Comparison of ENCODE assay signal across 8 cellular contexts in genomic region chr1:155244368-155245162, GRCh38. TPM values are rescaled to one million over a fixed set of nuclear protein-coding genes. Genes with fewer than 3 reads are reported as not detected.
A peak's percentile ranks its signal among the peaks of the same experiment; 100 is the strongest.
DNase-seq lines count a peak whose midpoint lies in the region; ATAC-seq and TF ChIP-seq lines count a peak whose summit lies in the region.

No MANE protein-coding gene starts in this region.

- peak; percentile 90 for ATAC-seq in HG02763 (IDR thresholded peaks at IDR 0.05; ENCODE audit: unreplicated experiment)
- ATAC-seq in activated naive CD8-positive, alpha-beta T cell treated with anti-CD3 and anti-CD28 coated beads, Interleukin-2, amount 50 U/mL, for 24 hours, result peak; percentile 96

- H3K4me3 ChIP-seq in GM12875 (ENCODE audit: low read depth, low read length) (peak overlapping the region; percentile 72), SU-DHL-6 (ENCODE audit: insufficient read depth, low read length, poor library complexity, severe bottlenecking) (peak overlapping the region; percentile 71)

- peak overlapping the region; percentile 81 for H3K4me3 Mint-ChIP-seq in activated naive CD8-positive, alpha-beta T cell treated with anti-CD3 and anti-CD28 coated beads, Interleukin-2, amount 50 U/mL, for 24 hours
- H3K4me3 Mint-ChIP-seq in type B pancreatic cell, result peak overlapping the region; percentile 88

- peak overlapping the region; percentile 91 for H3K4me2 ChIP-seq in SU-DHL-6 (ENCODE audit: low read depth, low read length, poor library complexity, severe bottlenecking)

- H3K79me2 ChIP-seq in SU-DHL-6 (ENCODE audit: insufficient read depth, low read length), result peaks cover 13% of the 10 kb centered on the region; the same call in 1 of the 2 replicates

- peaks cover 7% of the 10 kb centered on the region for H3K36me3 Mint-ChIP-seq in activated naive CD8-positive, alpha-beta T cell treated with anti-CD3 and anti-CD28 coated beads, Interleukin-2, amount 50 U/mL, for 24 hours (ENCODE audit: low read depth)
- peaks cover 13% of the 10 kb centered on the region for H3K36me3 Mint-ChIP-seq in type B pancreatic cell

- H3K27ac ChIP-seq in SU-DHL-6 (ENCODE audit: low read depth, low read length), result peak overlapping the region; percentile 82

- peaks cover 32% of the 10 kb centered on the region for H3F3A ChIP-seq in SU-DHL-6 (ENCODE audit: insufficient read depth)

- no peaks in the 10 kb centered on the region for H3K9me2 ChIP-seq in SU-DHL-6 (replicated peaks; ENCODE audit: insufficient read depth, low read length)

- H3K9ac ChIP-seq in SU-DHL-6 (ENCODE audit: low read length), result peak overlapping the region; percentile 85

- peaks cover 3% of the 10 kb centered on the region for H3K27me3 Mint-ChIP-seq in activated naive CD8-positive, alpha-beta T cell treated with anti-CD3 and anti-CD28 coated beads, Interleukin-2, amount 50 U/mL, for 24 hours
- peaks cover 4% of the 10 kb centered on the region for H3K27me3 Mint-ChIP-seq in type B pancreatic cell

- H3K9me3 Mint-ChIP-seq in activated naive CD8-positive, alpha-beta T cell treated with anti-CD3 and anti-CD28 coated beads, Interleukin-2, amount 50 U/mL, for 24 hours, result peaks cover 4% of the 10 kb centered on the region
- H3K9me3 Mint-ChIP-seq in type B pancreatic cell, result no peaks in the 10 kb centered on the region

- H3K4me1 Mint-ChIP-seq in activated naive CD8-positive, alpha-beta T cell treated with anti-CD3 and anti-CD28 coated beads, Interleukin-2, amount 50 U/mL, for 24 hours, result peaks cover 48% of the 10 kb centered on the region
- peaks cover 23% of the 10 kb centered on the region for H3K4me1 Mint-ChIP-seq in type B pancreatic cell (ENCODE audit: unreplicated experiment)

- H3K27ac Mint-ChIP-seq in activated naive CD8-positive, alpha-beta T cell treated with anti-CD3 and anti-CD28 coated beads, Interleukin-2, amount 50 U/mL, for 24 hours, result peak overlapping the region; percentile 98
- peak overlapping the region; percentile 95 for H3K27ac Mint-ChIP-seq in type B pancreatic cell

- H4K20me1 ChIP-seq in SU-DHL-6 (ENCODE audit: low read depth, low read length), result no peaks in the 10 kb centered on the region

- DNase-seq in NCI-H1417 (lab: John Stamatoyannopoulos, UW), result peak; percentile 99 to 100 (median 100)
- DNase-seq in activated naive CD8-positive, alpha-beta T cell treated with anti-CD3 and anti-CD28 coated beads, Interleukin-2, amount 50 U/mL, for 24 hours, result peak; percentile 96
- peak; percentile 98 for DNase-seq in cardiac septum (ENCODE audit: low spot score)
- DNase-seq in pons (ENCODE audit: low spot score), result peak; percentile 100
- peak; percentile 96 for DNase-seq in type B pancreatic cell (ENCODE audit: extremely low spot score, unreplicated experiment)

- H2AFZ ChIP-seq in SU-DHL-6 (ENCODE audit: low read depth, low read length, severe bottlenecking), result peak overlapping the region; percentile 75

- H3K27me3 ChIP-seq in SU-DHL-6 (ENCODE audit: low read length), result no peaks in the 10 kb centered on the region

- H3K9me3 ChIP-seq in SU-DHL-6 (ENCODE audit: insufficient read depth, low read length), result no peaks in the 10 kb centered on the region

- intact Hi-C loops in cardiac septum (cut with DNase I), result loop anchor here (2.0 kb wide), 1 partner anchor 36 kb away; the partner anchor contains the start of gene MTX1

- TF ChIP-seq CTCF in GM12875 (IDR thresholded peaks at IDR 0.05; ENCODE audit: borderline replicate concordance, insufficient read depth, low read depth, low read length) (peak; percentile 21; the same call in 1 of the 2 replicates), SU-DHL-6 (IDR thresholded peaks at IDR 0.05; ENCODE audit: insufficient read depth, low read length, poor library complexity, severe bottlenecking) (no peak), type B pancreatic cell (conservative IDR thresholded peaks at IDR 0.05) (peak; percentile 65)

- no peaks in the 10 kb centered on the region for H3K36me3 ChIP-seq in SU-DHL-6 (ENCODE audit: low read length)

RNA-seq across cellular contexts. Expression of gene ENTREP3, which starts 10.7 kb away (rescaled TPM):
- total RNA-seq in cardiac septum (15.5 TPM), type B pancreatic cell (ENCODE audit: low replicate concordance) (37.4 and 55.7 TPM in 2 replicates)

RNA-seq across cellular contexts. Expression of gene SCAMP3, which starts 17.6 kb away (rescaled TPM):
- total RNA-seq in cardiac septum (61.5 TPM), type B pancreatic cell (ENCODE audit: low replicate concordance) (52.0 and 58.7 TPM in 2 replicates)

RNA-seq across cellular contexts. Expression of gene CLK2, which starts 28.7 kb away (rescaled TPM):
- 24.7 TPM for total RNA-seq in cardiac septum
- 61.5 and 96.8 TPM in 2 replicates for total RNA-seq in type B pancreatic cell (ENCODE audit: low replicate concordance)

RNA-seq across cellular contexts. Expression of gene HCN3, which starts 32.7 kb away (rescaled TPM):
- total RNA-seq in cardiac septum, result 2.2 TPM
- 9.5 and 10.6 TPM in 2 replicates for total RNA-seq in type B pancreatic cell (ENCODE audit: low replicate concordance)

RNA-seq across cellular contexts. Expression of gene MTX1, which starts 36.1 kb away (rescaled TPM):
- total RNA-seq in cardiac septum (16.4 TPM), type B pancreatic cell (ENCODE audit: low replicate concordance) (34.0 and 44.2 TPM in 2 replicates)

Comparison
In these comparisons a context has a peak if more than half of its experiments do, and no peak if none do; other contexts are left out.
1. Peak in every context shown above with its lines: DNase-seq, ATAC-seq, H3K4me3 ChIP-seq and H3K27ac ChIP-seq.